ENCODE assay signal across 8 cellular contexts in genomic region chr17:29589524-29590260, GRCh38. TPM values are rescaled to one million over a fixed set of nuclear protein-coding genes. Genes with fewer than 3 reads are reported as not detected.
A peak's percentile ranks its signal among the peaks of the same experiment; 100 is the strongest.
DNase-seq lines count a peak whose midpoint lies in the region; ATAC-seq, FAIRE-seq and TF ChIP-seq lines count a peak whose summit lies in the region.

Gene GIT1 (minus strand): TSS chr17:29589648. CDS start chr17:29589378, 270 bp downstream.

- H3K27ac ChIP-seq in kidney (ENCODE audit: low read depth in 2 of 2, low read length in 2 of 2), result peak within 1 kb of the TSS; percentile 67 to 74

- H3K36me3 ChIP-seq in kidney (ENCODE audit: control insufficient read depth in 1 of 2, insufficient read depth in 2 of 2, low read length in 2 of 2), result no peaks in the 10 kb centered on the region

- intact Hi-C loops in kidney (cut with DNase I), result no loop called here

- peak; percentile 52 for ATAC-seq in GM18520 (IDR thresholded peaks at IDR 0.05; ENCODE audit: unreplicated experiment)
- peak; percentile 49 for ATAC-seq in HG03103 (IDR thresholded peaks at IDR 0.05; ENCODE audit: low read depth, unreplicated experiment)

- no peak for FAIRE-seq in kidney (lab: Jason Lieb, UNC)

- TF ChIP-seq CTCF in kidney (IDR thresholded peaks at IDR 0.05; ENCODE audit: borderline replicate concordance, extremely low read depth, insufficient read depth), result peak; percentile 20

- H3K9me3 ChIP-seq in kidney (ENCODE audit: control insufficient read depth in 1 of 2, low read length in 2 of 2), result no peaks in the 10 kb centered on the region

- H3K9ac ChIP-seq in kidney (ENCODE audit: low read length in 2 of 2), result peak within 1 kb of the TSS; percentile 41 to 69

- peaks cover 28 to 57% of the 10 kb centered on the region in 2 donors for H3K4me1 ChIP-seq in kidney (ENCODE audit: control insufficient read depth in 1 of 2, insufficient read depth in 1 of 2, low read depth in 1 of 2, low read length in 2 of 2)

- H3K4me3 ChIP-seq in kidney (ENCODE audit: low read length in 2 of 2), result peak within 1 kb of the TSS; percentile 73 to 79

- DNase-seq in NCI-H2227 (lab: John Stamatoyannopoulos, UW; ENCODE audit: unreplicated experiment), result peak; percentile 87
- DNase-seq in activated CD4-positive, CD25-positive, alpha-beta regulatory T cell treated with anti-CD3 and anti-CD28 coated beads, Interleukin-2, amount 50 U/mL, for 16 hours (ENCODE audit: low read depth, low spot score), result peak; percentile 66
- DNase-seq in cerebellar cortex (ENCODE audit: low spot score), result peak; percentile 84
- peak; percentile 93 for DNase-seq in kidney
- DNase-seq in stimulated activated CD4-positive, alpha-beta T cell treated with anti-CD3 and anti-CD28 coated beads, Interleukin-12 subunit alpha, Interleukin-12 subunit beta, amount 100 ng/mL, for 48 hours (ENCODE audit: low read depth in 2 of 3, low spot score in 1 of 3), result peak in 2 of 3 donors; percentile 65 to 78
- DNase-seq in cerebellar nuclear complex (lab: John Stamatoyannopoulos, UW), result no peak

RNA-seq across cellular contexts. Expression of gene GIT1, which starts in this region (rescaled TPM):
- 41.9 TPM for total RNA-seq in kidney
- polyA plus RNA-seq in kidney (ENCODE audit: insufficient read depth, low read depth, low replicate concordance), result 21.4 TPM

Comparison
In these comparisons a context has a peak if more than half of its experiments do, and no peak if none do; other contexts are left out.
1. DNase-seq: peak in NCI-H2227 (single experiment), activated CD4-positive, CD25-positive, alpha-beta regulatory T cell treated with anti-CD3 and anti-CD28 coated beads, Interleukin-2, amount 50 U/mL, for 16 hours (single experiment), cerebellar cortex (single experiment), kidney (single experiment) and stimulated activated CD4-positive, alpha-beta T cell treated with anti-CD3 and anti-CD28 coated beads, Interleukin-12 subunit alpha, Interleukin-12 subunit beta, amount 100 ng/mL, for 48 hours (2 of 3); none in cerebellar nuclear complex (0 of 2).